In genomic region chr5:82540301-82540700, GRCh38 we compare ENCODE assay signal across 29 cellular contexts.
"Had no signal": no experiment of that assay in that cellular context is flagged by ENCODE, and none has a peak within 500 bp of the region (broad histone marks: within the 10 kb centered on the region; RNA-seq: fewer than 3 reads in every experiment).

No MANE protein-coding gene starts in this region.

- H3K27me3 Mint-ChIP-seq: dendritic cell treated with granulocyte-macrophage colony-stimulating factor and Interleukin-4, amounts not matched to agents 40 ng/mL and 50 ng/mL, for 4 days; memory B cell had no signal

- H3K4me3 Mint-ChIP-seq: dendritic cell treated with granulocyte-macrophage colony-stimulating factor and Interleukin-4, amounts not matched to agents 40 ng/mL and 50 ng/mL, for 4 days; endodermal cell; immature natural killer cell; memory B cell; natural killer cell; neural crest cell; stimulated activated naive CD8-positive, alpha-beta T cell treated with anti-CD3 and anti-CD28 coated beads, Interleukin-15, amount 100 ng/mL, for 72 hours had no signal

- H3K36me3 ChIP-seq: colonic mucosa, gastroesophageal sphincter, lower lobe of right lung, neutrophil, pancreas, right atrium auricular region, suprapubic skin, transverse colon, upper lobe of right lung, uterus had no signal

- H3K4me2 ChIP-seq: smooth muscle cell had no signal

- H3K27me3 ChIP-seq: colonic mucosa, gastroesophageal sphincter, neutrophil, pancreas, right atrium auricular region, suprapubic skin, transverse colon, upper lobe of right lung, uterus had no signal

- H3K9me3 ChIP-seq: colonic mucosa, neutrophil, pancreas, suprapubic skin, upper lobe of right lung, uterus had no signal

- H3K36me3 Mint-ChIP-seq: memory B cell, natural killer cell had no signal

- H3K4me3 ChIP-seq: colonic mucosa, gastroesophageal sphincter, lower lobe of right lung, pancreas, right atrium auricular region, smooth muscle cell, suprapubic skin, transverse colon, upper lobe of right lung, uterus had no signal

- DNase-seq: colonic mucosa; effector CD8-positive, alpha-beta T cell; endodermal cell; foreskin fibroblast; hypothalamus; immature natural killer cell; left ventricle myocardium superior; lower lobe of right lung; natural killer cell; pancreas; stimulated activated CD4-positive, alpha-beta T cell treated with anti-CD3 and anti-CD28 coated beads, Interleukin-12 subunit alpha, Interleukin-12 subunit beta, amount 100 ng/mL, for 4 hours; stimulated activated CD4-positive, alpha-beta T cell treated with anti-CD3 and anti-CD28 coated beads, Interleukin-1b, Interleukin-23, amount 100 ng/mL, for 48 hours; stimulated activated CD4-positive, alpha-beta T cell treated with anti-CD3 and anti-CD28 coated beads, Interleukin-4, amount 100 ng/mL, for 1 hour; stimulated activated CD8-positive, alpha-beta memory T cell treated with anti-CD3 and anti-CD28 coated beads, Interleukin-4, amount 100 ng/mL, for 48 hours; stimulated activated naive CD4-positive, alpha-beta T cell; stimulated activated naive CD8-positive, alpha-beta T cell treated with anti-CD3 and anti-CD28 coated beads, Interleukin-15, amount 100 ng/mL, for 72 hours; transverse colon; upper lobe of right lung; uterus had no signal

- H3K27ac Mint-ChIP-seq: dendritic cell treated with granulocyte-macrophage colony-stimulating factor and Interleukin-4, amounts not matched to agents 40 ng/mL and 50 ng/mL, for 4 days; endodermal cell; immature natural killer cell; memory B cell; natural killer cell; stimulated activated naive CD8-positive, alpha-beta T cell treated with anti-CD3 and anti-CD28 coated beads, Interleukin-15, amount 100 ng/mL, for 72 hours had no signal

- H3K4me1 ChIP-seq: colonic mucosa, gastroesophageal sphincter, lower lobe of right lung, pancreas, suprapubic skin, transverse colon, upper lobe of right lung, uterus had no signal

- H3K4me1 Mint-ChIP-seq: immature natural killer cell; memory B cell; natural killer cell; stimulated activated naive CD8-positive, alpha-beta T cell treated with anti-CD3 and anti-CD28 coated beads, Interleukin-15, amount 100 ng/mL, for 72 hours had no signal

- H3K9me3 Mint-ChIP-seq: dendritic cell treated with granulocyte-macrophage colony-stimulating factor and Interleukin-4, amounts not matched to agents 40 ng/mL and 50 ng/mL, for 4 days had no signal

- FAIRE-seq: keratinocyte, pancreas had no signal

- H3K27ac ChIP-seq: colonic mucosa, epithelial cell of prostate, gastroesophageal sphincter, lower lobe of right lung, neutrophil, pancreas, right atrium auricular region, suprapubic skin, transverse colon, upper lobe of right lung, uterus had no signal
